In genomic region chr6:125086716-125087115, GRCh38 we compare ENCODE assay signal across 9 cellular contexts.
"Had no signal": no experiment of that assay in that cellular context is flagged by ENCODE, and none has a peak within 500 bp of the region (broad histone marks: within the 10 kb centered on the region; RNA-seq: fewer than 3 reads in every experiment).

No MANE protein-coding gene starts in this region.

- H2AFZ ChIP-seq: GM23248 had no signal

- DNase-seq: GM23248, GOT3, H7, HCEC 1CT, Karpas-422, KBM-7 had no signal

- ATAC-seq: HepG2 had no signal

- H3K4me2 ChIP-seq: KMS-11 had no signal

- H3K9ac ChIP-seq: GM23248, KMS-11 had no signal

- H3K4me3 ChIP-seq: GM23248 had no signal

- H3K27ac ChIP-seq: GM23248, HL-60, KMS-11 had no signal
